8 cellular contexts compared by ENCODE assay signal in the genomic region with DNA sequence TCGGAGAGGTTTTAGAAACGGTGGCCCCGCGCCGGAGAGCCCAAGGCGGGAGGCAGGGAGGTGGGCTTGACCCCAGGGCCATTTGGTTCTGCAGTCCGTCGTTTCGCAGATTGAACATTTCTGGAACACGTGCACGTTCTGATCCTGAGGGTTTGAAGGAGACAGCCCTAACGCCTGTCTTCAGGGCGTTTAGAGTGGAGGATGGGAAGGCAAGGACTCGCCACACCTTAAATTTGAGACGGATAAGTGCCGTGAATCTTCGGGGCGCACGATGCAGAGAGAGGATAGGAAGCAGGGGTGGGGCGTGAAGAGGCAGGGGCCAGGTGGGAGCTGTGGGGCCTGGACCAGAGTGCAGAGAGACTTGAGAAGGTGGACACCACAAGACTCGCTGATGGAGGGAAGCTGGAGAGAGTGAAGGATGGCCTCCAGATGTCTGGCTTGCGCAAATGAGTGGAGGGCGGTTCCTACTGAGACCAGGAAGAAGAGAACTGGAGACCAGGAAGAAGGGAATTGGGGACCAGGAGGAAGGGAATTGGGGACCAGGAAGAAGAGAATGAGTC. TPM values are rescaled to one million over a fixed set of nuclear protein-coding genes. Genes with fewer than 3 reads are reported as not detected.
DNase-seq lines count a peak whose midpoint lies in the region; ATAC-seq and TF ChIP-seq lines count a peak whose summit lies in the region.
"Had no signal": no experiment of that assay in that cellular context is flagged by ENCODE, and none has a peak within 500 bp of the region (broad histone marks: within the 10 kb centered on the region; RNA-seq: fewer than 3 reads in every experiment).

No MANE protein-coding gene starts in this region.

- H3K36me3 ChIP-seq in HUES48 (ENCODE audit: control insufficient read depth, insufficient read depth, low read length) (peaks cover 28% of the 10 kb centered on the region), skeletal muscle tissue (ENCODE audit: control insufficient read depth in 3 of 3, insufficient read depth in 3 of 3, low read length in 3 of 3) (peaks cover 0 to 3% (median 0%) of the 10 kb centered on the region in 3 donors)

- H3K27ac Mint-ChIP-seq in activated B cell treated with CpG ODN at 0.5 μM for 24 hours = peak overlapping the region; percentile 37

- H3K36me3 Mint-ChIP-seq in activated B cell treated with CpG ODN at 0.5 μM for 24 hours (ENCODE audit: low read depth) = peaks cover 6% of the 10 kb centered on the region

- CTCF ChIA-PET in activated B cell treated with CpG ODN at 0.5 μM for 24 hours (lab: Charles Lee) = interaction anchor here (0.8 kb wide), 1 partner anchor 161 kb away, joined by 4 read pairs; no protein-coding TSS in a partner anchor

- H3K4me1 Mint-ChIP-seq in activated B cell treated with CpG ODN at 0.5 μM for 24 hours = peaks cover 45% of the 10 kb centered on the region

- H3K4me3 ChIP-seq in HUES48 (ENCODE audit: low read depth, low read length) = peak overlapping the region; percentile 63
- H3K4me3 ChIP-seq in skeletal muscle tissue (ENCODE audit: low read length in 3 of 3) = peak overlapping the region in 2 of 3 donors; percentile 69 to 75

- intact Hi-C loops in activated B cell treated with CpG ODN at 0.5 μM for 24 hours (cut with micrococcal nuclease) = loop anchor here (10.0 kb wide), 1 partner anchor 159 kb away; the partner anchor contains the start of gene TPGS1

- TF ChIP-seq CTCF in activated B cell treated with CpG ODN at 0.5 μM for 24 hours (IDR thresholded peaks at IDR 0.05) = no peak

- H3K9ac ChIP-seq in HUES48 (ENCODE audit: low read depth, low read length) (no peak overlapping the region), skeletal muscle tissue (ENCODE audit: low read depth in 1 of 3, low read length in 3 of 3) (peak overlapping the region in 1 of 3 donors; percentile 16)

- H3K4me1 ChIP-seq in HUES48 (ENCODE audit: control insufficient read depth, insufficient read depth, low read length) (peaks cover 15% of the 10 kb centered on the region; the same call in 1 of the 2 replicates), skeletal muscle tissue (ENCODE audit: control insufficient read depth in 3 of 3, insufficient read depth in 3 of 3, low read length in 3 of 3) (peaks cover 25 to 38% (median 29%) of the 10 kb centered on the region in 3 donors)

- H3K9me3 Mint-ChIP-seq in activated B cell treated with CpG ODN at 0.5 μM for 24 hours = no peaks in the 10 kb centered on the region

- peak overlapping the region; percentile 81 for H3K4me3 Mint-ChIP-seq in activated B cell treated with CpG ODN at 0.5 μM for 24 hours

- ATAC-seq in activated B cell treated with CpG ODN at 0.5 μM for 24 hours (ENCODE audit: low read depth) = no peak

- H3K27me3 Mint-ChIP-seq in activated B cell treated with CpG ODN at 0.5 μM for 24 hours = no peaks in the 10 kb centered on the region

- DNase-seq in activated B cell treated with CpG ODN at 0.5 μM for 24 hours (no peak), globus pallidus (ENCODE audit: low spot score) (peak; percentile 11), medulla oblongata (ENCODE audit: extremely low spot score) (no peak), activated gamma-delta T cell treated with Interleukin-2 at 50 U/mL for 16 hours (no peak), occipital lobe (lab: John Stamatoyannopoulos, UW) (no peak)
- DNase-seq: NCI-H2107 had no signal

- H3K9me3 ChIP-seq in HUES48 (ENCODE audit: control insufficient read depth, insufficient read depth, low read length) (no peaks in the 10 kb centered on the region), skeletal muscle tissue (ENCODE audit: control insufficient read depth in 3 of 3, low read length in 3 of 3) (no peaks in the 10 kb centered on the region)

- H3K27ac ChIP-seq in HUES48 (ENCODE audit: low read depth, low read length) (no peak overlapping the region), skeletal muscle tissue (ENCODE audit: low read depth, low read length) (no peak overlapping the region)

- POLR2A ChIA-PET in activated B cell treated with CpG ODN at 0.5 μM for 24 hours (lab: Charles Lee) = no interaction called here

- H3K27me3 ChIP-seq in HUES48 (ENCODE audit: control insufficient read depth, insufficient read depth, low read length) (peaks cover 9% of the 10 kb centered on the region), skeletal muscle tissue (ENCODE audit: control insufficient read depth in 3 of 3, insufficient read depth in 3 of 3, low read length in 3 of 3) (peaks cover 4 to 6% (median 5%) of the 10 kb centered on the region in 3 donors)

RNA-seq across cellular contexts. Expression of gene MIER2, which starts 0.8 kb away (rescaled TPM):
- total RNA-seq in activated B cell treated with CpG ODN at 0.5 μM for 24 hours (14.6 and 15.0 TPM in 2 replicates), skeletal muscle tissue (3.7 TPM), occipital lobe (5.3 TPM)

RNA-seq across cellular contexts. Expression of gene PLPP2, which starts 54.2 kb away (rescaled TPM):
- total RNA-seq in activated B cell treated with CpG ODN at 0.5 μM for 24 hours (0.29 and 0.32 TPM in 2 replicates), skeletal muscle tissue (1.0 TPM), occipital lobe (0.62 TPM)
